Comparison of ENCODE assay signal across 9 cellular contexts in the genomic region with DNA sequence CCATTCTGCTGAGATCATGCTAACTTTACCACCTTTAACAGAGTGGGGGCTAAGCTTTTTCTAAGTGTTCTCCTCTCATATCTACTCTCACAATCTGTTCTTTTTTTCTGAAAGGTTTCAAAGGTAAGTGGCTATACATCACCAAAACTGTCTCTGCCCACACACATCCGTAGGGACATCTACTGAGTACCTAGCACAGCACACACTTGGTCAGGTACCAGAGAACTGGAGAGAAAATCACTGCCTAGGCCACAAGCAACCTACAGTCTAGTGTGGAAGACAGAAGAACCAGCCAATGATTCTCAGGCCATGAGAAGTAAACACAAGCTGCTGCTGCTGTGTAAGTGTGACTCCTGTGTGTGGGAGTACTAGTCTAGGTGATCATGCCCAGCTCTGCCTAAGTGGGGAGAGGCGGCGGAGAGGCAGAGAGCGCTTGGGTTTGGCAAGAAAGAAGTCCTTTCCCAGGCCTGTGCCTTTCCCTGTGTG.
A peak's percentile ranks its signal among the peaks of the same experiment; 100 is the strongest.
DNase-seq lines count a peak whose midpoint lies in the region; ATAC-seq and TF ChIP-seq lines count a peak whose summit lies in the region.
"Had no signal": no experiment of that assay in that cellular context is flagged by ENCODE, and none has a peak within 500 bp of the region (broad histone marks: within the 10 kb centered on the region; RNA-seq: fewer than 3 reads in every experiment).

No MANE protein-coding gene starts in this region.

- peaks cover 63% of the 10 kb centered on the region for H3K4me1 ChIP-seq in vagina

- peaks cover 16% of the 10 kb centered on the region for H3K4me1 Mint-ChIP-seq in activated naive CD8-positive, alpha-beta T cell treated with anti-CD3 and anti-CD28 coated beads, Interleukin-2, amount 50 U/mL, for 24 hours
- H3K4me1 Mint-ChIP-seq in activated naive CD8-positive, alpha-beta T cell treated with anti-CD3 and anti-CD28 coated beads for 36 hours = peaks cover 11% of the 10 kb centered on the region
- peaks cover 13% of the 10 kb centered on the region for H3K4me1 Mint-ChIP-seq in activated CD8-positive, alpha-beta T cell treated with anti-CD3 and anti-CD28 coated beads for 36 hours (ENCODE audit: low read depth)
- peaks cover 49% of the 10 kb centered on the region for H3K4me1 Mint-ChIP-seq in WTC11

- H3K9me3 ChIP-seq in vagina = no peaks in the 10 kb centered on the region

- POLR2A ChIA-PET in activated CD8-positive, alpha-beta T cell treated with anti-CD3 and anti-CD28 coated beads for 36 hours (lab: Charles Lee) = interaction anchor here (0.6 to 1.0 kb wide), 3 partner anchors 12 to 183 kb away, joined by 3 to 4 read pairs (median 3); no protein-coding TSS in a partner anchor
- POLR2A ChIA-PET in WTC11 (lab: Charles Lee) = no interaction called here

- peaks cover 16% of the 10 kb centered on the region for H3K36me3 Mint-ChIP-seq in activated naive CD8-positive, alpha-beta T cell treated with anti-CD3 and anti-CD28 coated beads, Interleukin-2, amount 50 U/mL, for 24 hours (ENCODE audit: low read depth)
- peaks cover 5% of the 10 kb centered on the region for H3K36me3 Mint-ChIP-seq in activated naive CD8-positive, alpha-beta T cell treated with anti-CD3 and anti-CD28 coated beads for 36 hours
- peaks cover 10% of the 10 kb centered on the region for H3K36me3 Mint-ChIP-seq in activated CD8-positive, alpha-beta T cell treated with anti-CD3 and anti-CD28 coated beads for 36 hours (ENCODE audit: low read depth)
- H3K36me3 Mint-ChIP-seq in WTC11 = 0 out of 2 replicates have a peak, but pooled peaks cover 2% of the 10 kb centered on the region

- H3K9me3 Mint-ChIP-seq in activated naive CD8-positive, alpha-beta T cell treated with anti-CD3 and anti-CD28 coated beads, Interleukin-2, amount 50 U/mL, for 24 hours = no peaks in the 10 kb centered on the region
- no peaks in the 10 kb centered on the region for H3K9me3 Mint-ChIP-seq in activated naive CD8-positive, alpha-beta T cell treated with anti-CD3 and anti-CD28 coated beads for 36 hours
- H3K9me3 Mint-ChIP-seq in activated CD8-positive, alpha-beta T cell treated with anti-CD3 and anti-CD28 coated beads for 36 hours = no peaks in the 10 kb centered on the region
- H3K9me3 Mint-ChIP-seq in WTC11 = no peaks in the 10 kb centered on the region

- peak overlapping the region; percentile 24 for H3K27ac ChIP-seq in vagina

- H3K4me3 Mint-ChIP-seq in activated naive CD8-positive, alpha-beta T cell treated with anti-CD3 and anti-CD28 coated beads, Interleukin-2, amount 50 U/mL, for 24 hours = no peak overlapping the region
- no peak overlapping the region for H3K4me3 Mint-ChIP-seq in activated naive CD8-positive, alpha-beta T cell treated with anti-CD3 and anti-CD28 coated beads for 36 hours
- no peak overlapping the region for H3K4me3 Mint-ChIP-seq in activated CD8-positive, alpha-beta T cell treated with anti-CD3 and anti-CD28 coated beads for 36 hours
- no peak overlapping the region for H3K4me3 Mint-ChIP-seq in WTC11

- no peak overlapping the region for H3K4me3 ChIP-seq in vagina

- CTCF ChIA-PET in activated CD8-positive, alpha-beta T cell treated with anti-CD3 and anti-CD28 coated beads for 36 hours (lab: Charles Lee) = interaction anchor here (1.1 to 2.3 kb wide), 3 partner anchors 10 to 21 kb away, joined by 3 to 9 read pairs (median 3); no protein-coding TSS in a partner anchor
- CTCF ChIA-PET in WTC11 (lab: Charles Lee) = no interaction called here

- H3K27ac Mint-ChIP-seq in activated naive CD8-positive, alpha-beta T cell treated with anti-CD3 and anti-CD28 coated beads, Interleukin-2, amount 50 U/mL, for 24 hours = peak overlapping the region; percentile 31
- no peak overlapping the region for H3K27ac Mint-ChIP-seq in activated naive CD8-positive, alpha-beta T cell treated with anti-CD3 and anti-CD28 coated beads for 36 hours
- no peak overlapping the region for H3K27ac Mint-ChIP-seq in activated CD8-positive, alpha-beta T cell treated with anti-CD3 and anti-CD28 coated beads for 36 hours
- no peak overlapping the region for H3K27ac Mint-ChIP-seq in WTC11

- H3K27me3 Mint-ChIP-seq in activated naive CD8-positive, alpha-beta T cell treated with anti-CD3 and anti-CD28 coated beads, Interleukin-2, amount 50 U/mL, for 24 hours = no peaks in the 10 kb centered on the region
- no peaks in the 10 kb centered on the region for H3K27me3 Mint-ChIP-seq in activated naive CD8-positive, alpha-beta T cell treated with anti-CD3 and anti-CD28 coated beads for 36 hours
- no peaks in the 10 kb centered on the region for H3K27me3 Mint-ChIP-seq in activated CD8-positive, alpha-beta T cell treated with anti-CD3 and anti-CD28 coated beads for 36 hours
- H3K27me3 Mint-ChIP-seq in WTC11 (ENCODE audit: low read depth) = no peaks in the 10 kb centered on the region

- intact Hi-C loops in activated CD8-positive, alpha-beta T cell treated with anti-CD3 and anti-CD28 coated beads for 36 hours (cut with micrococcal nuclease) = no loop called here
- intact Hi-C loops in vagina (cut with DNase I) = no loop called here

- no peaks in the 10 kb centered on the region for H3K36me3 ChIP-seq in vagina

- ATAC-seq in activated naive CD8-positive, alpha-beta T cell treated with anti-CD3 and anti-CD28 coated beads, Interleukin-2, amount 50 U/mL, for 24 hours = peak; percentile 21
- ATAC-seq in HG02981 (IDR thresholded peaks at IDR 0.05; ENCODE audit: unreplicated experiment) (peak; percentile 39), WTC11 (no peak)
- ATAC-seq in activated CD8-positive, alpha-beta T cell treated with anti-CD3 and anti-CD28 coated beads for 36 hours = peak; percentile 41

- H3K27me3 ChIP-seq in vagina = no peaks in the 10 kb centered on the region

- DNase-seq in activated naive CD8-positive, alpha-beta T cell treated with anti-CD3 and anti-CD28 coated beads, Interleukin-2, amount 50 U/mL, for 24 hours = no peak
- no peak for DNase-seq in activated naive CD8-positive, alpha-beta T cell treated with anti-CD3 and anti-CD28 coated beads for 36 hours
- DNase-seq in activated CD8-positive, alpha-beta T cell treated with anti-CD3 and anti-CD28 coated beads for 36 hours = peak; percentile 13
- DNase-seq in vagina (ENCODE audit: extremely low spot score in 2 of 2) (no peak), D341Med (ENCODE audit: low spot score) (no peak), WTC11 (ENCODE audit: low spot score) (no peak)
- DNase-seq in stimulated activated CD4-positive, alpha-beta T cell treated with anti-CD3 and anti-CD28 coated beads, Interleukin-4, amount 100 ng/mL, for 24 hours = no peak
- DNase-seq: right cardiac atrium had no signal

- no peak for TF ChIP-seq POLR2A in vagina (IDR thresholded peaks at IDR 0.05)

- no peak for TF ChIP-seq CTCF in activated CD8-positive, alpha-beta T cell treated with anti-CD3 and anti-CD28 coated beads for 36 hours (IDR thresholded peaks at IDR 0.05)
- TF ChIP-seq CTCF in vagina (IDR thresholded peaks at IDR 0.05) (no peak), WTC11 (IDR thresholded peaks at IDR 0.05) (no peak)

TF ChIP-seq in WTC11, 78 proteins besides CTCF, POLR2A, EP300 and RAD21 (continues in another document):
- TF ChIP-seq ZNF671 (CRISPR knock-in tag; IDR thresholded peaks at IDR 0.05) = no peak
- no peak for TF ChIP-seq CREB1 (CRISPR knock-in tag; IDR thresholded peaks at IDR 0.05)
- TF ChIP-seq SOX15 (CRISPR knock-in tag; IDR thresholded peaks at IDR 0.05) = no peak
- TF ChIP-seq ZBTB21 (CRISPR knock-in tag; IDR thresholded peaks at IDR 0.05; ENCODE audit: borderline replicate concordance) = no peak
- TF ChIP-seq, protein P1, sequence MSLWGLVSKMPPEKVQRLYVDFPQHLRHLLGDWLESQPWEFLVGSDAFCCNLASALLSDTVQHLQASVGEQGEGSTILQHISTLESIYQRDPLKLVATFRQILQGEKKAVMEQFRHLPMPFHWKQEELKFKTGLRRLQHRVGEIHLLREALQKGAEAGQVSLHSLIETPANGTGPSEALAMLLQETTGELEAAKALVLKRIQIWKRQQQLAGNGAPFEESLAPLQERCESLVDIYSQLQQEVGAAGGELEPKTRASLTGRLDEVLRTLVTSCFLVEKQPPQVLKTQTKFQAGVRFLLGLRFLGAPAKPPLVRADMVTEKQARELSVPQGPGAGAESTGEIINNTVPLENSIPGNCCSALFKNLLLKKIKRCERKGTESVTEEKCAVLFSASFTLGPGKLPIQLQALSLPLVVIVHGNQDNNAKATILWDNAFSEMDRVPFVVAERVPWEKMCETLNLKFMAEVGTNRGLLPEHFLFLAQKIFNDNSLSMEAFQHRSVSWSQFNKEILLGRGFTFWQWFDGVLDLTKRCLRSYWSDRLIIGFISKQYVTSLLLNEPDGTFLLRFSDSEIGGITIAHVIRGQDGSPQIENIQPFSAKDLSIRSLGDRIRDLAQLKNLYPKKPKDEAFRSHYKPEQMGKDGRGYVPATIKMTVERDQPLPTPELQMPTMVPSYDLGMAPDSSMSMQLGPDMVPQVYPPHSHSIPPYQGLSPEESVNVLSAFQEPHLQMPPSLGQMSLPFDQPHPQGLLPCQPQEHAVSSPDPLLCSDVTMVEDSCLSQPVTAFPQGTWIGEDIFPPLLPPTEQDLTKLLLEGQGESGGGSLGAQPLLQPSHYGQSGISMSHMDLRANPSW (CRISPR knock-in tag; conservative IDR thresholded peaks at IDR 0.05; ENCODE audit: low read depth) = no peak
- TF ChIP-seq, protein P2, sequence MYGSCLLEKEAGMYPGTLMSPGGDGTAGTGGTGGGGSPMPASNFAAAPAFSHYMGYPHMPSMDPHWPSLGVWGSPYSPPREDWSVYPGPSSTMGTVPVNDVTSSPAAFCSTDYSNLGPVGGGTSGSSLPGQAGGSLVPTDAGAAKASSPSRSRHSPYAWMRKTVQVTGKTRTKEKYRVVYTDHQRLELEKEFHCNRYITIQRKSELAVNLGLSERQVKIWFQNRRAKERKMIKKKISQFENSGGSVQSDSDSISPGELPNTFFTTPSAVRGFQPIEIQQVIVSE (CRISPR knock-in tag; IDR thresholded peaks at IDR 0.05; ENCODE audit: borderline replicate concordance) = no peak
- TF ChIP-seq, protein P3, sequence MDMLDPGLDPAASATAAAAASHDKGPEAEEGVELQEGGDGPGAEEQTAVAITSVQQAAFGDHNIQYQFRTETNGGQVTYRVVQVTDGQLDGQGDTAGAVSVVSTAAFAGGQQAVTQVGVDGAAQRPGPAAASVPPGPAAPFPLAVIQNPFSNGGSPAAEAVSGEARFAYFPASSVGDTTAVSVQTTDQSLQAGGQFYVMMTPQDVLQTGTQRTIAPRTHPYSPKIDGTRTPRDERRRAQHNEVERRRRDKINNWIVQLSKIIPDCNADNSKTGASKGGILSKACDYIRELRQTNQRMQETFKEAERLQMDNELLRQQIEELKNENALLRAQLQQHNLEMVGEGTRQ (CRISPR knock-in tag; IDR thresholded peaks at IDR 0.05) = no peak
- TF ChIP-seq RORB (CRISPR knock-in tag; IDR thresholded peaks at IDR 0.05) = no peak
